17 cellular contexts compared by ENCODE assay signal in genomic region chr13:66212511-66212910, GRCh38.
A peak's percentile ranks its signal among the peaks of the same experiment; 100 is the strongest.
DNase-seq lines count a peak whose midpoint lies in the region; ATAC-seq and TF ChIP-seq lines count a peak whose summit lies in the region.
"Had no signal": no experiment of that assay in that cellular context is flagged by ENCODE, and none has a peak within 500 bp of the region (broad histone marks: within the 10 kb centered on the region; RNA-seq: fewer than 3 reads in every experiment).

No MANE protein-coding gene starts in this region.

- peak overlapping the region; percentile 19; the same call in 1 of the 2 replicates for H2AFZ ChIP-seq in OCI-LY3 (ENCODE audit: low read depth, low read length)
- no peak overlapping the region for H2AFZ ChIP-seq in smooth muscle cell (ENCODE audit: low read depth)
- H2AFZ ChIP-seq: PC-9 had no signal

- H3K79me2 ChIP-seq in OCI-LY3 (ENCODE audit: low read length) (no peaks in the 10 kb centered on the region), smooth muscle cell (ENCODE audit: low read depth) (no peaks in the 10 kb centered on the region)

- H3K27ac ChIP-seq in OCI-LY3 (ENCODE audit: low read length) (peak overlapping the region; percentile 36), smooth muscle cell (ENCODE audit: low read depth) (no peak overlapping the region)
- H3K27ac ChIP-seq: PC-9, stomach had no signal

- H3K9me3 ChIP-seq in OCI-LY3 (ENCODE audit: insufficient read depth, low read length) (no peaks in the 10 kb centered on the region), smooth muscle cell (replicated peaks; ENCODE audit: low read depth) (no peaks in the 10 kb centered on the region)
- H3K9me3 ChIP-seq: stomach had no signal

- H3K9ac ChIP-seq in OCI-LY3 (ENCODE audit: low read length) (peak overlapping the region; percentile 7; the same call in 1 of the 2 replicates), smooth muscle cell (ENCODE audit: low read depth) (no peak overlapping the region)

- H3K4me2 ChIP-seq in OCI-LY3 (ENCODE audit: low read length) (peak overlapping the region; percentile 21; the same call in 1 of the 2 replicates), smooth muscle cell (no peak overlapping the region)
- H3K4me2 ChIP-seq: PC-9 had no signal

- H3K4me3 ChIP-seq in OCI-LY3 (ENCODE audit: low read length) (no peak overlapping the region), smooth muscle cell (no peak overlapping the region)
- H3K4me3 ChIP-seq: PC-9, stomach had no signal

- ATAC-seq in GM18505 (IDR thresholded peaks at IDR 0.05; ENCODE audit: unreplicated experiment) (peak; percentile 58), GM19463 (IDR thresholded peaks at IDR 0.05; ENCODE audit: unreplicated experiment) (peak; percentile 58), HG02884 (IDR thresholded peaks at IDR 0.05; ENCODE audit: unreplicated experiment) (peak; percentile 47)
- ATAC-seq: HepG2, WTC11 had no signal

- TF ChIP-seq CTCF in OCI-LY3 (IDR thresholded peaks at IDR 0.05; ENCODE audit: low read depth, low read length) (no peak), smooth muscle cell (IDR thresholded peaks at IDR 0.05; ENCODE audit: borderline replicate concordance, insufficient read depth, poor library complexity, severe bottlenecking) (no peak)

- H3K4me1 ChIP-seq in OCI-LY3 (ENCODE audit: low read length) (peaks cover 32% of the 10 kb centered on the region), smooth muscle cell (ENCODE audit: low read depth) (peaks cover 10% of the 10 kb centered on the region)
- H3K4me1 ChIP-seq: stomach had no signal

- WGBS in smooth muscle cell (ENCODE audit: low lambda C conversion rate): 96% methylated on average over 1 of the region's 1 CpG

- no peak for TF ChIP-seq POLR2A in GM18505 (IDR thresholded peaks at IDR 0.05; ENCODE audit: borderline replicate concordance, extremely low read depth, insufficient read depth, insufficient read length)

- peaks cover 15% of the 10 kb centered on the region for H3F3A ChIP-seq in smooth muscle cell (ENCODE audit: low read depth)

- H3K36me3 ChIP-seq in OCI-LY3 (replicated peaks; ENCODE audit: low read depth, low read length) (no peaks in the 10 kb centered on the region), smooth muscle cell (ENCODE audit: low read depth) (no peaks in the 10 kb centered on the region)
- H3K36me3 ChIP-seq: stomach had no signal

- DNase-seq in amniotic stem cell (lab: John Stamatoyannopoulos, UW) (no peak), smooth muscle cell (lab: John Stamatoyannopoulos, UW; ENCODE audit: unreplicated experiment) (no peak), HK-2 (ENCODE audit: unreplicated experiment) (no peak), NCI-H2196 (lab: John Stamatoyannopoulos, UW; ENCODE audit: unreplicated experiment) (no peak)
- DNase-seq: activated naive CD4-positive, alpha-beta T cell treated with anti-CD3 and anti-CD28 coated beads, Interleukin-2, amount 50 U/mL, for 16 hours; COR-L47; hippocampal formation; NCI-H1105 treated with DMSO at 0.1 percent for 48 hours; PC-9; small intestine; stomach had no signal

- no peaks in the 10 kb centered on the region for H3K27me3 ChIP-seq in OCI-LY3 (ENCODE audit: low read depth, low read length)
- no peaks in the 10 kb centered on the region for H3K27me3 ChIP-seq in smooth muscle cell (ENCODE audit: low read depth)
- H3K27me3 ChIP-seq: stomach had no signal

- H4K20me1 ChIP-seq in OCI-LY3 (ENCODE audit: insufficient read depth, low read length) (no peaks in the 10 kb centered on the region), smooth muscle cell (ENCODE audit: low read depth) (no peaks in the 10 kb centered on the region)
